In genomic region chr16:11316331-11317015, GRCh38 we compare ENCODE assay signal across 17 cellular contexts. TPM values are rescaled to one million over a fixed set of nuclear protein-coding genes. Genes with fewer than 3 reads are reported as not detected.
DNase-seq lines count a peak whose midpoint lies in the region; ATAC-seq and TF ChIP-seq lines count a peak whose summit lies in the region.
"Had no signal": no experiment of that assay in that cellular context is flagged by ENCODE, and none has a peak within 500 bp of the region (broad histone marks: within the 10 kb centered on the region; RNA-seq: fewer than 3 reads in every experiment).

No MANE protein-coding gene starts in this region.

- H3K4me1 Mint-ChIP-seq in IgD-negative memory B cell = peaks cover 26 to 31% (median 29%) of the 10 kb centered on the region in 3 donors
- H3K4me1 Mint-ChIP-seq in endodermal cell = peaks cover 21% of the 10 kb centered on the region
- peaks cover 29% of the 10 kb centered on the region for H3K4me1 Mint-ChIP-seq in nephron

- no peak for ATAC-seq in mucosa of descending colon

- H3K4me3 Mint-ChIP-seq in IgD-negative memory B cell (peak overlapping the region in 1 of 4 donors; percentile 50), endodermal cell (peak overlapping the region; percentile 13), nephron (no peak overlapping the region)

- no peaks in the 10 kb centered on the region for H3K36me3 ChIP-seq in endodermal cell (ENCODE audit: control insufficient read depth, insufficient read depth, low read length)
- no peaks in the 10 kb centered on the region for H3K36me3 ChIP-seq in mucosa of descending colon (ENCODE audit: low read depth)

- no peaks in the 10 kb centered on the region for H3K36me3 Mint-ChIP-seq in IgD-negative memory B cell
- H3K36me3 Mint-ChIP-seq in endodermal cell (ENCODE audit: low read depth) = no peaks in the 10 kb centered on the region
- H3K36me3 Mint-ChIP-seq in nephron (ENCODE audit: low read depth) = no peaks in the 10 kb centered on the region

- H3K27me3 Mint-ChIP-seq in IgD-negative memory B cell (peaks cover 5% of the 10 kb centered on the region), endodermal cell (ENCODE audit: insufficient read depth) (peaks cover 10% of the 10 kb centered on the region), nephron (ENCODE audit: low read depth) (peaks cover 4% of the 10 kb centered on the region)

- no peak overlapping the region for H3K9ac ChIP-seq in endodermal cell (ENCODE audit: extremely low read depth, low read length, poor library complexity, severe bottlenecking)

- peak overlapping the region in 2 of 3 donors; percentile 80 to 86 for H3K27ac Mint-ChIP-seq in IgD-negative memory B cell
- H3K27ac Mint-ChIP-seq in endodermal cell = peak overlapping the region; percentile 85
- H3K27ac Mint-ChIP-seq in nephron = peak overlapping the region; percentile 65 to 93 (median 74)

- WGBS in endodermal cell (ENCODE audit: insufficient coverage in 1 of 2, insufficient read length in 1 of 2), 2 experiments = 55 to 61% methylated on average over 10 to 23 of the region's 23 CpGs

- H3K4me3 ChIP-seq in AG04450 (ENCODE audit: low read depth, low read length) (no peak overlapping the region), endodermal cell (ENCODE audit: low read length) (no peak overlapping the region), mucosa of descending colon (no peak overlapping the region)

- H3K27me3 ChIP-seq in AG04450 (ENCODE audit: control insufficient read depth, insufficient read depth, low read length) = no peaks in the 10 kb centered on the region
- H3K27me3 ChIP-seq in endodermal cell (ENCODE audit: control insufficient read depth, insufficient read depth, low read length, poor library complexity, severe bottlenecking) = no peaks in the 10 kb centered on the region

- POLR2A ChIA-PET in AG04450 (lab: Yijun Ruan, JAX) = interaction anchor here (1.0 kb wide), 1 partner anchor 61 kb away, joined by 3 read pairs; the partner anchor contains the start of gene SOCS1

- CTCF ChIA-PET in AG04450 (lab: Charles Lee) = no interaction called here

- intact Hi-C loops in mucosa of descending colon (cut with DNase I, micrococcal nuclease) = no loop called here

- DNase-seq in AG04450 (ENCODE audit: low read depth, low spot score) (no peak), endodermal cell (peak; percentile 92), putamen (ENCODE audit: low spot score) (no peak), NCI-H82 (lab: John Stamatoyannopoulos, UW) (no peak), mucosa of descending colon (no peak)
- no peak for DNase-seq in stimulated activated CD4-positive, alpha-beta T cell treated with anti-CD3 and anti-CD28 coated beads, Interleukin-12 subunit alpha, Interleukin-12 subunit beta, amount 100 ng/mL, for 4 hours
- DNase-seq: DMS153, hippocampal formation, NCI-H2081, NCI-H748 treated with DMSO at 0.1 percent for 48 hours, occipital lobe, Right ventricle myocardium superior had no signal

- no peaks in the 10 kb centered on the region; the same call in 1 of the 2 replicates for H3K9me3 ChIP-seq in AG04450 (ENCODE audit: control insufficient read depth, insufficient read depth, low read length)
- H3K9me3 ChIP-seq in endodermal cell (ENCODE audit: control insufficient read depth, low read length) = no peaks in the 10 kb centered on the region
- H3K9me3 ChIP-seq in mucosa of descending colon = no peaks in the 10 kb centered on the region

- TF ChIP-seq CTCF in AG04450 (IDR thresholded peaks at IDR 0.05; ENCODE audit: low read depth, low read length) (no peak), endodermal cell (conservative IDR thresholded peaks at IDR 0.05) (peak; percentile 35), nephron (IDR thresholded peaks at IDR 0.05; ENCODE audit: unreplicated experiment in 3 of 3) (no peak), mucosa of descending colon (IDR thresholded peaks at IDR 0.05) (no peak)

- H3K27ac ChIP-seq in AG04450 (ENCODE audit: low read depth, low read length) (peak overlapping the region; percentile 31), endodermal cell (ENCODE audit: low read depth, low read length) (no peak overlapping the region)

- H3K4me1 ChIP-seq in endodermal cell (ENCODE audit: control insufficient read depth, insufficient read depth, low read length) = no peaks in the 10 kb centered on the region
- peaks cover 5% of the 10 kb centered on the region for H3K4me1 ChIP-seq in mucosa of descending colon (ENCODE audit: low read depth)

- H3K9me3 Mint-ChIP-seq in IgD-negative memory B cell (no peaks in the 10 kb centered on the region), endodermal cell (no peaks in the 10 kb centered on the region), nephron (no peaks in the 10 kb centered on the region)

RNA-seq across cellular contexts. Expression of gene RMI2, which starts 28.8 kb away (rescaled TPM):
- polyA plus RNA-seq in AG04450 (2011; rRNA removed) (3.8 and 4.7 TPM in 2 replicates), IgD-negative memory B cell (13.8 TPM)
- 3.0 and 4.4 TPM in 2 replicates for polyA minus RNA-seq in AG04450 (2011; rRNA and poly(A)+ RNA removed)
- total RNA-seq in endodermal cell (10 to 100 TPM; 55.2 to 62.3 TPM), mucosa of descending colon (10 to 100 TPM in 1 of 3 donors, 1 to 10 TPM in 2; 2.1 to 12.1 (median 7.0) TPM)
- polyA plus RNA-seq in endodermal cell (2013, experiment 1 of 2) = 48.6 TPM
- 43.6 TPM for polyA plus RNA-seq in endodermal cell (2013, experiment 2 of 2)

RNA-seq across cellular contexts. Expression of gene PRM1, which starts 35.3 kb away (rescaled TPM):
- not detected in 2 replicates for polyA plus RNA-seq in AG04450 (2011; rRNA removed)
- polyA minus RNA-seq in AG04450 (2011; rRNA and poly(A)+ RNA removed) = not detected in 2 replicates
- not detected for polyA plus RNA-seq in IgD-negative memory B cell
- not detected for total RNA-seq in endodermal cell
- polyA plus RNA-seq in endodermal cell (2013, experiment 1 of 2) = not detected
- not detected for polyA plus RNA-seq in endodermal cell (2013, experiment 2 of 2)
- total RNA-seq in mucosa of descending colon = not detected
- total RNA-seq: M059J, occipital lobe, Right ventricle myocardium superior, subcutaneous adipose tissue had no signal
- polyA plus RNA-seq: esophagus had no signal

RNA-seq across cellular contexts. Expression of gene PRM2, which starts 40.2 kb away (rescaled TPM):
- not detected in 2 replicates for polyA plus RNA-seq in AG04450 (2011; rRNA removed)
- not detected in 2 replicates for polyA minus RNA-seq in AG04450 (2011; rRNA and poly(A)+ RNA removed)
- not detected for polyA plus RNA-seq in IgD-negative memory B cell
- total RNA-seq in endodermal cell = not detected
- polyA plus RNA-seq in endodermal cell (2013, experiment 1 of 2) = not detected
- polyA plus RNA-seq in endodermal cell (2013, experiment 2 of 2) = not detected
- total RNA-seq in mucosa of descending colon = not detected
- total RNA-seq: M059J, occipital lobe, Right ventricle myocardium superior, subcutaneous adipose tissue had no signal
- polyA plus RNA-seq: esophagus had no signal

RNA-seq across cellular contexts. Expression of gene PRM3, which starts 43.0 kb away (rescaled TPM):
- not detected in 2 replicates for polyA plus RNA-seq in AG04450 (2011; rRNA removed)
- not detected in 2 replicates for polyA minus RNA-seq in AG04450 (2011; rRNA and poly(A)+ RNA removed)
- not detected for polyA plus RNA-seq in IgD-negative memory B cell
- total RNA-seq in endodermal cell = not detected
- not detected for polyA plus RNA-seq in endodermal cell (2013, experiment 1 of 2)
- not detected for polyA plus RNA-seq in endodermal cell (2013, experiment 2 of 2)
- total RNA-seq in mucosa of descending colon = not detected
- total RNA-seq: M059J, occipital lobe, Right ventricle myocardium superior, subcutaneous adipose tissue had no signal
- polyA plus RNA-seq: esophagus had no signal

RNA-seq across cellular contexts. Expression of gene TNP2, which starts 47.3 kb away (rescaled TPM):
- not detected in 2 replicates for polyA plus RNA-seq in AG04450 (2011; rRNA removed)
- not detected in 2 replicates for polyA minus RNA-seq in AG04450 (2011; rRNA and poly(A)+ RNA removed)
- not detected for polyA plus RNA-seq in IgD-negative memory B cell
- total RNA-seq in endodermal cell = not detected
- polyA plus RNA-seq in endodermal cell (2013, experiment 1 of 2) = not detected
- not detected for polyA plus RNA-seq in endodermal cell (2013, experiment 2 of 2)
- not detected for total RNA-seq in mucosa of descending colon
- total RNA-seq: M059J, occipital lobe, Right ventricle myocardium superior, subcutaneous adipose tissue had no signal
- polyA plus RNA-seq: esophagus had no signal

Comparison
In these comparisons a context has a peak if more than half of its experiments do, and no peak if none do; other contexts are left out.
1. RNA of gene RMI2, which starts 28.8 kb away (total RNA-seq): 55.2 to 62.3 TPM in endodermal cell; 2.1 to 12.1 TPM in mucosa of descending colon; every median in the first group is over 4 times any median in the second.
2. Peak in every context shown above with its lines, with median percentiles within 50 percentile points of each other: H3K27ac Mint-ChIP-seq.